Comparison of ENCODE assay signal across 8 cellular contexts in the genomic region with DNA sequence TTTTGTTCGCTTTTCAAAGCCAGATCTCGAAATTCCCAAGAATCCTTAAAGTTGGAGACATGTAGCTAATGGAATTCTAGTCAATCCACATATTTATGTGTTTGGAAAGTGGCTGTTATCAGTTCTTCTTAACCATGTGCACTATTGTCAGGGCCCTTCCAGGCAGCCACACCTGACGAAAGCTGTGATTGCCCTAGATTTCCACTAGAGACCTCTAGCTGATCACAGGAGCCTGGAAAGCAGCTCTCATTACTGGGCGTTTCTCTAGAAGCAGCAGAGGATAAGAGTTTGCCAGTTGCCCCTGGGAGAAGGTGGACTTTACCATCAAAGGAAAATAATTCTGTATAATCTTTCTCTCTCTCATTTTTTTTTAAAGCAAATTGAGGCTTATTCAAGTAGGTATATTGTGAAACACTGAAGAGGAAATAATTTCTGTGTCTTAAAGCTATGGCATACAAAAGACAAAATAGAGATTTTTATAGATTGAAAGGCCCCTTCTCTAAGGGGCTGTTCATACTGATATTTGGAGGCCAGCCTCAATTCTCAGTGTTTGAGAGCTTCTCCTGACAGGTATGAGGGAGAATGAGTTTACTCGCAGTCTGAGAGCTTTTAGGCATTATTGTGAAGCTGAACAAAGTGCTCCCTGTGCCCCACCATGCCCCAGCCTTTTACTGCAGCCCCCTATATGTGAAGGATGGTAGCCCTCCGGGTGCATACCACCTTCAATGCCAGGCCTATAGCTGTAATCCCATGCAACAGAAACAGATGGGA.
DNase-seq lines count a peak whose midpoint lies in the region; ATAC-seq, FAIRE-seq and TF ChIP-seq lines count a peak whose summit lies in the region.

No MANE protein-coding gene starts in this region.

- peak overlapping the region; percentile 0 for H3K9ac ChIP-seq in astrocyte (ENCODE audit: low read length)

- H3K4me3 Mint-ChIP-seq in astrocyte (ENCODE audit: unreplicated experiment) = no peak overlapping the region

- TF ChIP-seq CTCF in GM06990 (IDR thresholded peaks at IDR 0.05; ENCODE audit: insufficient read depth, low read length, poor library complexity, severe bottlenecking) (peak; percentile 55), NB4 (IDR thresholded peaks at IDR 0.05; ENCODE audit: low read depth, low read length) (peak; percentile 24), astrocyte (IDR thresholded peaks at IDR 0.05; ENCODE audit: insufficient read depth, low read depth, low read length) (peak; percentile 68), thoracic aorta (IDR thresholded peaks at IDR 0.05) (peak; percentile 57)

- H3K4me1 Mint-ChIP-seq in astrocyte (ENCODE audit: low read depth, unreplicated experiment) = peaks cover 26% of the 10 kb centered on the region

- DNase-seq in GM06990 (ENCODE audit: extremely low read depth, insufficient read length) = no peak
- DNase-seq in NB4 (ENCODE audit: low read depth) = peak; percentile 7
- peak; percentile 69 for DNase-seq in astrocyte (ENCODE audit: low read depth)
- DNase-seq in iPS-NIHi11 (ENCODE audit: low spot score) = peak; percentile 52
- DNase-seq in thoracic aorta (ENCODE audit: low spot score) = no peak
- no peak for DNase-seq in NCI-H446 treated with DMSO at 0.1 percent for 48 hours (lab: John Stamatoyannopoulos, UW)

- peak overlapping the region; percentile 77 for H3K27ac Mint-ChIP-seq in astrocyte (ENCODE audit: unreplicated experiment)

- no peak overlapping the region for H2AFZ ChIP-seq in astrocyte (ENCODE audit: low read depth, low read length)

- H3K36me3 ChIP-seq in GM06990 (ENCODE audit: control insufficient read depth, insufficient read depth, low read length) (no peaks in the 10 kb centered on the region), astrocyte (ENCODE audit: insufficient read depth, low read length) (no peaks in the 10 kb centered on the region), thoracic aorta (no peaks in the 10 kb centered on the region)

- H3K4me1 ChIP-seq in astrocyte (ENCODE audit: insufficient read depth, low read length) (peaks cover 24% of the 10 kb centered on the region), thoracic aorta (ENCODE audit: control insufficient read depth in 1 of 2, low read depth in 2 of 2) (no peaks in the 10 kb centered on the region)

- no peak overlapping the region for H3K4me3 ChIP-seq in GM06990 (replicated peaks; ENCODE audit: low read depth, low read length)
- H3K4me3 ChIP-seq in NB4 (ENCODE audit: low read depth, low read length) = no peak overlapping the region
- H3K4me3 ChIP-seq in astrocyte (ENCODE audit: insufficient read depth, low read depth, low read length) = no peak overlapping the region
- no peak overlapping the region for H3K4me3 ChIP-seq in thoracic aorta

- no peak overlapping the region for H3K27ac ChIP-seq in astrocyte (ENCODE audit: low read depth, low read length)
- no peak overlapping the region for H3K27ac ChIP-seq in thoracic aorta

- peak; percentile 85 for FAIRE-seq in astrocyte (lab: Jason Lieb, UNC)

- ATAC-seq in thoracic aorta (ENCODE audit: insufficient number of reproducible peaks, low FRiP score, low read depth) = peak; percentile 74
- no peak for ATAC-seq in GM19467 (IDR thresholded peaks at IDR 0.05; ENCODE audit: unreplicated experiment)
- ATAC-seq in HG02973 (IDR thresholded peaks at IDR 0.05; ENCODE audit: unreplicated experiment) = no peak

- H3K79me2 ChIP-seq in astrocyte (ENCODE audit: insufficient read depth, low read length) = no peaks in the 10 kb centered on the region

- no peak for TF ChIP-seq POLR2A in NB4 (IDR thresholded peaks at IDR 0.05; ENCODE audit: extremely low read depth, insufficient read length)

- no peaks in the 10 kb centered on the region for H3K9me3 ChIP-seq in astrocyte (ENCODE audit: insufficient read depth, low read depth, low read length)
- H3K9me3 ChIP-seq in thoracic aorta = no peaks in the 10 kb centered on the region

- no peaks in the 10 kb centered on the region for H3K9me3 Mint-ChIP-seq in astrocyte (ENCODE audit: unreplicated experiment)

- H3K27me3 Mint-ChIP-seq in astrocyte (ENCODE audit: low read depth, unreplicated experiment) = no peaks in the 10 kb centered on the region

- H3K36me3 Mint-ChIP-seq in astrocyte (ENCODE audit: low read depth, unreplicated experiment) = no peaks in the 10 kb centered on the region

- no peaks in the 10 kb centered on the region; the same call in 1 of the 2 replicates for H3K27me3 ChIP-seq in GM06990 (replicated peaks; ENCODE audit: control insufficient read depth, insufficient read depth, low read length)
- H3K27me3 ChIP-seq in astrocyte (ENCODE audit: insufficient read depth, low read length) = no peaks in the 10 kb centered on the region
- H3K27me3 ChIP-seq in thoracic aorta (replicated peaks; ENCODE audit: insufficient read depth) = no peaks in the 10 kb centered on the region

- H3K4me2 ChIP-seq in astrocyte (ENCODE audit: low read length) = no peak overlapping the region

- H4K20me1 ChIP-seq in astrocyte (ENCODE audit: insufficient read depth, low read length) = no peaks in the 10 kb centered on the region

Comparison
In these comparisons a context has a peak if more than half of its experiments do, and no peak if none do; other contexts are left out.
1. DNase-seq: peak in NB4 (single experiment), astrocyte (single experiment) and iPS-NIHi11 (single experiment); none in GM06990 (single experiment), thoracic aorta (single experiment) and NCI-H446 treated with DMSO at 0.1 percent for 48 hours (single experiment).
2. Peak in every context shown above with its lines, with median percentiles within 50 percentile points of each other: CTCF ChIP-seq.